ENCODE assay signal across 8 cellular contexts in the genomic region with DNA sequence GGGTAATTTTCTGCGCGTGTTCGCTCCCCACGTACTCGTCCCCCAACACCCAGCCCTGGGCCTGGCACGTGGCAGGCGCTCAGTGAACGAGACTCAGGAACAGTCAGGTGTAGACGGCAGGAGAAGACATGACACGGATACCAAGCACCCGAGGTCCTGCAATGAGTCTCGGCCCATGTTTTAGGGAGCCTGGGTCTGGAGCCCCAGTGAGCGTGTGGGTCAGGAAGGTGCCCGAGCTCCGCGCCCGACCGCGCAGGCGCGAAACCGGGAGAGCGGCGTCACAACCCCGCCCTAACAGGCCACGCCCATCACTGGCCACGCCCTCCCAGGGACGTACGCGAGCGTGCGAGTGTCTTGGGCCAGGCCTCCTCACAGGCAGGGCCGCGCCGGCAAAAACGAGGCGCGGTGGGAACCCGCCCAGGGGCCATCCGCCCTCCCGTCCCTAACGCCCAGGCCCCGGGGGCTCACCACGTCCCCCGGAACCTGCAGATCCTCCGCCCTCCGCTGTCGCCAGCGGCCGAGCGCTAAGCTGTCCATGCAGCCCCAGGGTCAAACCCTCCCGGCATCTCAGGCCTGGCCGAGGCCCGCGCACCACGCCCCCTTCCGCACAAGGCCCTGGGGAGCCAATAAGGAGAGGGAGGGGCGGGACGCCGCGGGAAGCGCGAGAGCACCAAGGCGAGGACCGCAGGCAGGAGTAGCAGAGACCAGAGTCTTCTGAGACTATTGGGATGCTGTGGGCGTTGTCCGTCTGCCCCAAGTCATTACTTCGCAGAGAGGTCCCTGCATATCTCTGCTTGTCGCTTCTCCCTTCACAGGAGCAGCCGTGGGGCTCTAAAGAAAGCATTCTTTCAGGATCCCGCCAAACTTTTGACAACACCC. TPM values are rescaled to one million over a fixed set of nuclear protein-coding genes. Genes with fewer than 3 reads are reported as not detected.
DNase-seq lines count a peak whose midpoint lies in the region; ATAC-seq and TF ChIP-seq lines count a peak whose summit lies in the region.

Gene C10orf143 (minus strand): TSS at position 595 of the 879 bp plus-strand sequence. CDS start 58 bp downstream, at position 537.

- H3K4me1 Mint-ChIP-seq in nephron progenitor cell = peaks cover 31% of the 10 kb centered on the region
- peaks cover 60% of the 10 kb centered on the region for H3K4me1 Mint-ChIP-seq in stimulated activated naive CD8-positive, alpha-beta T cell treated with anti-CD3 and anti-CD28 coated beads, Interleukin-15, Interleukin-2, amounts not matched to agents 100 ng/mL and 50 ng/mL, for 24 hours (ENCODE audit: low read depth)

- no peak for TF ChIP-seq CTCF in Loucy (conservative IDR thresholded peaks at IDR 0.05; ENCODE audit: low read length)
- TF ChIP-seq CTCF in RWPE2 (IDR thresholded peaks at IDR 0.05; ENCODE audit: poor library complexity, severe bottlenecking) = no peak
- TF ChIP-seq CTCF in fibroblast of the aortic adventitia (IDR thresholded peaks at IDR 0.05; ENCODE audit: insufficient read depth, low read length) = no peak
- TF ChIP-seq CTCF in nephron progenitor cell (IDR thresholded peaks at IDR 0.05) = no peak

- H3K36me3 Mint-ChIP-seq in nephron progenitor cell (ENCODE audit: low read depth) = peaks cover 35% of the 10 kb centered on the region
- H3K36me3 Mint-ChIP-seq in stimulated activated naive CD8-positive, alpha-beta T cell treated with anti-CD3 and anti-CD28 coated beads, Interleukin-15, Interleukin-2, amounts not matched to agents 100 ng/mL and 50 ng/mL, for 24 hours (ENCODE audit: low read depth) = peaks cover 22% of the 10 kb centered on the region

- peaks cover 7% of the 10 kb centered on the region for H3K27me3 Mint-ChIP-seq in nephron progenitor cell (ENCODE audit: low read depth, poor library complexity)
- H3K27me3 Mint-ChIP-seq in stimulated activated naive CD8-positive, alpha-beta T cell treated with anti-CD3 and anti-CD28 coated beads, Interleukin-15, Interleukin-2, amounts not matched to agents 100 ng/mL and 50 ng/mL, for 24 hours = no peaks in the 10 kb centered on the region

- peak within 1 kb of the TSS; percentile 96 for H3K4me2 ChIP-seq in Loucy (ENCODE audit: low read depth, low read length, poor library complexity, severe bottlenecking)

- H3K9me3 ChIP-seq in Loucy (ENCODE audit: insufficient read depth, low read depth, low read length) = no peaks in the 10 kb centered on the region; the same call in 1 of the 2 replicates
- no peaks in the 10 kb centered on the region for H3K9me3 ChIP-seq in RWPE2 (ENCODE audit: severe bottlenecking)

- peaks cover 6% of the 10 kb centered on the region; the same call in 1 of the 2 replicates for H3K79me2 ChIP-seq in Loucy (ENCODE audit: insufficient read depth, low read length)

- H3K36me3 ChIP-seq in H7 (replicated peaks; ENCODE audit: control insufficient read depth, insufficient read depth, low read length) = no peaks in the 10 kb centered on the region
- no peaks in the 10 kb centered on the region for H3K36me3 ChIP-seq in Loucy (ENCODE audit: insufficient read depth, low read length)
- no peaks in the 10 kb centered on the region for H3K36me3 ChIP-seq in RWPE2 (ENCODE audit: low read depth)

- DNase-seq in ELR (ENCODE audit: low read depth) (peak; percentile 97), H7 (peak; percentile 97), RWPE2 (ENCODE audit: low spot score) (peak; percentile 98), fibroblast of the aortic adventitia (ENCODE audit: low read depth) (peak; percentile 97), nephron progenitor cell (peak; percentile 98)
- DNase-seq in activated effector memory CD4-positive, alpha-beta T cell treated with anti-CD3 and anti-CD28 coated beads, Interleukin-2, amount 50 U/mL, for 16 hours = peak; percentile 99

- H3K27me3 ChIP-seq in H7 (ENCODE audit: control insufficient read depth, insufficient read depth, low read length) (no peaks in the 10 kb centered on the region), Loucy (ENCODE audit: insufficient read depth, low read length, poor library complexity, severe bottlenecking) (no peaks in the 10 kb centered on the region), RWPE2 (ENCODE audit: insufficient read depth, poor library complexity, severe bottlenecking) (no peaks in the 10 kb centered on the region)

- peak; percentile 86 for ATAC-seq in RWPE2 (ENCODE audit: low read depth)

- H3K27ac Mint-ChIP-seq in nephron progenitor cell = peak within 1 kb of the TSS; percentile 96
- peak within 1 kb of the TSS; percentile 99 for H3K27ac Mint-ChIP-seq in stimulated activated naive CD8-positive, alpha-beta T cell treated with anti-CD3 and anti-CD28 coated beads, Interleukin-15, Interleukin-2, amounts not matched to agents 100 ng/mL and 50 ng/mL, for 24 hours

- peak within 1 kb of the TSS; percentile 93 for H2AFZ ChIP-seq in Loucy (ENCODE audit: low read length)

- H3K4me3 ChIP-seq in H7 (ENCODE audit: insufficient read depth, low read depth, low read length) (peak within 1 kb of the TSS; percentile 74), Loucy (ENCODE audit: low read length, poor library complexity, severe bottlenecking) (peak within 1 kb of the TSS; percentile 92), RWPE2 (ENCODE audit: severe bottlenecking) (peak within 1 kb of the TSS; percentile 46), fibroblast of the aortic adventitia (ENCODE audit: low read depth, low read length) (peak within 1 kb of the TSS; percentile 97)

- no peaks in the 10 kb centered on the region for H4K20me1 ChIP-seq in Loucy (ENCODE audit: insufficient read depth, low read length, poor library complexity, severe bottlenecking)

- H3K9me3 Mint-ChIP-seq in nephron progenitor cell = peaks cover 32% of the 10 kb centered on the region
- no peaks in the 10 kb centered on the region for H3K9me3 Mint-ChIP-seq in stimulated activated naive CD8-positive, alpha-beta T cell treated with anti-CD3 and anti-CD28 coated beads, Interleukin-15, Interleukin-2, amounts not matched to agents 100 ng/mL and 50 ng/mL, for 24 hours

- peak within 1 kb of the TSS; percentile 64 for H3K27ac ChIP-seq in RWPE2 (ENCODE audit: poor library complexity, severe bottlenecking)

- no peaks in the 10 kb centered on the region for H3K9me2 ChIP-seq in Loucy (replicated peaks; ENCODE audit: low read depth, low read length)

- peak within 1 kb of the TSS; percentile 95 for H3K4me3 Mint-ChIP-seq in nephron progenitor cell
- peak within 1 kb of the TSS; percentile 99 for H3K4me3 Mint-ChIP-seq in stimulated activated naive CD8-positive, alpha-beta T cell treated with anti-CD3 and anti-CD28 coated beads, Interleukin-15, Interleukin-2, amounts not matched to agents 100 ng/mL and 50 ng/mL, for 24 hours

- H3K4me1 ChIP-seq in Loucy (ENCODE audit: insufficient read depth, low read length, poor library complexity, severe bottlenecking) = peaks cover 20% of the 10 kb centered on the region
- peaks cover 6% of the 10 kb centered on the region for H3K4me1 ChIP-seq in RWPE2 (ENCODE audit: insufficient read depth, poor library complexity, severe bottlenecking)

- no peaks in the 10 kb centered on the region for H3F3A ChIP-seq in Loucy (ENCODE audit: low read depth)

- peak within 1 kb of the TSS; percentile 83 for H3K9ac ChIP-seq in Loucy (ENCODE audit: low read depth, low read length, poor library complexity, severe bottlenecking)

RNA-seq across cellular contexts. Expression of gene C10orf143, which starts in this region (rescaled TPM):
- total RNA-seq in H7 (2014; rRNA removed; shearing (Covaris generic)) = 0.42 and 2.3 TPM in 2 replicates
- 0.49 and 2.0 TPM in 2 replicates for total RNA-seq in fibroblast of the aortic adventitia (ENCODE audit: low replicate concordance)

Comparison
In these comparisons a context has a peak if more than half of its experiments do, and no peak if none do; other contexts are left out.
1. Peak in every context shown above with its lines: DNase-seq, ATAC-seq, H3K4me3 ChIP-seq and H3K27ac ChIP-seq.
2. H3K4me3 ChIP-seq: peak in every context shown above with its lines; median percentile 97 in fibroblast of the aortic adventitia; 92 in Loucy; 74 in H7; 46 in RWPE2.